21 cellular contexts compared by ENCODE assay signal in the genomic region with DNA sequence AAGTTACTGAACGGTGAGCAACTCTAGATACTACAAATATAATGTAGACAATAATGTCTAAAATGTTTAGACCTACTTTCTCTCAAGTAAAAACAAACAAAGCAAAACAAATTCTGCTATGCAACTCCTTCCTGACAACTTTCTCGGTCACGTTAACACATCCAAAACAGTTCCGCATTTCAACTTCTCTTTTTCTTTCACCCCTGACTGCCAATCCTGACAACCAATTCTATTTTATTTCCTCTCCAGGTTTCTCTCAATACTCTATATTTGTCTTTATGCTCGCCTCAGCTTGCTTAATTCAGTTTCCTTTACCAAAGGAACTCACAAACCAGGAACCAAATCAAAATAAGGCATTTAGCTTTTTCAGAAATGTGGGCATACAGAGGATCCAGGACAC.
A peak's percentile ranks its signal among the peaks of the same experiment; 100 is the strongest.
DNase-seq lines count a peak whose midpoint lies in the region; ATAC-seq and TF ChIP-seq lines count a peak whose summit lies in the region.
"Had no signal": no experiment of that assay in that cellular context is flagged by ENCODE, and none has a peak within 500 bp of the region (broad histone marks: within the 10 kb centered on the region; RNA-seq: fewer than 3 reads in every experiment).

No MANE protein-coding gene starts in this region.

- DNase-seq in CD1c-positive myeloid dendritic cell (ENCODE audit: extremely low spot score) (peak; percentile 83), NOMO-1 treated with dmso at 0.1 percent for 144 hours (lab: John Stamatoyannopoulos, UW; ENCODE audit: unreplicated experiment) (peak; percentile 94), lower lobe of right lung (no peak)
- no peak for DNase-seq in activated naive CD4-positive, alpha-beta T cell treated with anti-CD3 and anti-CD28 coated beads, Interleukin-2, amount 10 ng/mL, durations not matched to agents 7 days and 5 days
- DNase-seq: ACHN; activated CD4-positive, CD25-positive, alpha-beta regulatory T cell; effector CD4-positive, alpha-beta T cell; EL; esophagus squamous epithelium; H7; NCI-H748 treated with DMSO at 0.1 percent for 48 hours; pancreas; stimulated activated CD4-positive, alpha-beta T cell treated with anti-CD3 and anti-CD28 coated beads, Interleukin-4, amount 100 ng/mL, for 1 hour; uterus had no signal

- no peak overlapping the region for H3K4me3 ChIP-seq in lower lobe of right lung
- H3K4me3 ChIP-seq: cardiac muscle cell, esophagus squamous epithelium, pancreas, uterus had no signal

- no peaks in the 10 kb centered on the region for H3K36me3 ChIP-seq in lower lobe of right lung
- H3K36me3 ChIP-seq: cardiac muscle cell, esophagus squamous epithelium, pancreas, uterus had no signal

- intact Hi-C loops in lower lobe of right lung (cut with DNase I), result no loop called here

- no peak for TF ChIP-seq CTCF in lower lobe of right lung (IDR thresholded peaks at IDR 0.05)

- H3K9me3 ChIP-seq in lower lobe of right lung, result no peaks in the 10 kb centered on the region
- H3K9me3 ChIP-seq: esophagus squamous epithelium, pancreas, uterus had no signal

- no peaks in the 10 kb centered on the region for H3K36me3 Mint-ChIP-seq in activated naive CD4-positive, alpha-beta T cell treated with anti-CD3 and anti-CD28 coated beads, Interleukin-2, amount 10 ng/mL, durations not matched to agents 7 days and 5 days

- H3K27ac Mint-ChIP-seq in activated naive CD4-positive, alpha-beta T cell treated with anti-CD3 and anti-CD28 coated beads, Interleukin-2, amount 10 ng/mL, durations not matched to agents 7 days and 5 days, result no peak overlapping the region
- H3K27ac Mint-ChIP-seq: T-helper 1 cell treated with Interleukin-12 subunit alpha and Interleukin-12 subunit beta and Interleukin-4 antibody, amounts not matched to agents 30 μg/mL and 1 μg/mL, for 36 hours had no signal

- H3K4me3 Mint-ChIP-seq in activated naive CD4-positive, alpha-beta T cell treated with anti-CD3 and anti-CD28 coated beads, Interleukin-2, amount 10 ng/mL, durations not matched to agents 7 days and 5 days, result no peak overlapping the region
- H3K4me3 Mint-ChIP-seq: T-helper 1 cell treated with Interleukin-12 subunit alpha and Interleukin-12 subunit beta and Interleukin-4 antibody, amounts not matched to agents 30 μg/mL and 1 μg/mL, for 36 hours had no signal

- peak; percentile 63 for ATAC-seq in HG02885 (IDR thresholded peaks at IDR 0.05; ENCODE audit: poor library complexity, unreplicated experiment)
- peak; percentile 43 to 50 for ATAC-seq in lower lobe of right lung
- no peak for ATAC-seq in GM21737 (IDR thresholded peaks at IDR 0.05; ENCODE audit: unreplicated experiment)
- no peak for ATAC-seq in GM21423 (IDR thresholded peaks at IDR 0.05; ENCODE audit: unreplicated experiment)
- ATAC-seq in HG03095 (IDR thresholded peaks at IDR 0.05; ENCODE audit: unreplicated experiment), result no peak

- no peaks in the 10 kb centered on the region for H3K4me1 ChIP-seq in lower lobe of right lung
- H3K4me1 ChIP-seq: esophagus squamous epithelium, uterus had no signal

- no peaks in the 10 kb centered on the region for H3K4me1 Mint-ChIP-seq in activated naive CD4-positive, alpha-beta T cell treated with anti-CD3 and anti-CD28 coated beads, Interleukin-2, amount 10 ng/mL, durations not matched to agents 7 days and 5 days

- H3K9me3 Mint-ChIP-seq in activated naive CD4-positive, alpha-beta T cell treated with anti-CD3 and anti-CD28 coated beads, Interleukin-2, amount 10 ng/mL, durations not matched to agents 7 days and 5 days, result peaks cover 2% of the 10 kb centered on the region
- H3K9me3 Mint-ChIP-seq: T-helper 1 cell treated with Interleukin-12 subunit alpha and Interleukin-12 subunit beta and Interleukin-4 antibody, amounts not matched to agents 30 μg/mL and 1 μg/mL, for 36 hours had no signal

- H3K27me3 ChIP-seq in lower lobe of right lung (ENCODE audit: low read depth), result no peaks in the 10 kb centered on the region
- H3K27me3 ChIP-seq: cardiac muscle cell, esophagus squamous epithelium, pancreas, uterus had no signal

- no peak overlapping the region for H3K27ac ChIP-seq in lower lobe of right lung
- H3K27ac ChIP-seq: cardiac muscle cell, esophagus squamous epithelium, pancreas, RWPE1, uterus had no signal

- H3K27me3 Mint-ChIP-seq in activated naive CD4-positive, alpha-beta T cell treated with anti-CD3 and anti-CD28 coated beads, Interleukin-2, amount 10 ng/mL, durations not matched to agents 7 days and 5 days, result no peaks in the 10 kb centered on the region

- CTCF ChIA-PET in activated naive CD4-positive, alpha-beta T cell treated with anti-CD3 and anti-CD28 coated beads, Interleukin-2, amount 10 ng/mL, durations not matched to agents 7 days and 5 days (lab: Charles Lee), result no interaction called here

Comparison
In these comparisons a context has a peak if more than half of its experiments do, and no peak if none do; other contexts are left out.
1. DNase-seq: peak in CD1c-positive myeloid dendritic cell (single experiment) and NOMO-1 treated with dmso at 0.1 percent for 144 hours (single experiment); none in lower lobe of right lung (single experiment) and activated naive CD4-positive, alpha-beta T cell treated with anti-CD3 and anti-CD28 coated beads, Interleukin-2, amount 10 ng/mL, durations not matched to agents 7 days and 5 days (single experiment).
2. ATAC-seq: peak in HG02885 (single experiment) and lower lobe of right lung (2 of 2); none in GM21737 (single experiment), GM21423 (single experiment) and HG03095 (single experiment).